21 cellular contexts compared by ENCODE assay signal in the genomic region with DNA sequence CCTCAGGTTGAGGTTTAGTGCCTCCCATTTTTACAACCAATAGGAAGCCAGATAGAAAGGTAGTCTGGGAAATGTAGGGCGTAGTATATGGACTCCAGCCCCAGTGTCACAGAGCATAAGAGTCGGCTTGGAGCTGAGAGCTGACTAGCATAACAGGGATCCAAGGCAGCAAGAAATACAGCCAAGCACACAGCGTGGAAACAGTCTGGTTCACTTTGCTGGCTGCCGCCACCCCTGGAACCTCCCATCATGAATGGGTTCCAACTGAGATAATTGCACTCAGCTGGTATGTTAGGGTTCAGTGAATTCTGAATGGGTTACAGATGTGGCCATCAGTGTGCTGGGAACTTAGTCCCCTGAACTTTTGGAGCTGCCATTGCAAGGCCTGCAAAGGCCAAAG.
DNase-seq lines count a peak whose midpoint lies in the region; ATAC-seq and TF ChIP-seq lines count a peak whose summit lies in the region.
"Had no signal": no experiment of that assay in that cellular context is flagged by ENCODE, and none has a peak within 500 bp of the region (broad histone marks: within the 10 kb centered on the region; RNA-seq: fewer than 3 reads in every experiment).

No MANE protein-coding gene starts in this region.

- ATAC-seq in right cardiac atrium: peak; percentile 75 to 90
- ATAC-seq: natural killer cell treated with Interleukin-12 subunit alpha and Interleukin-12 subunit beta and Interleukin-15 and Interleukin-18, amount 100 ng/mL, for 72 hours; stimulated activated effector memory CD8-positive, alpha-beta T cell treated with anti-CD3 and anti-CD28 coated beads, Interleukin-12 subunit alpha, Interleukin-12 subunit beta, amount 100 ng/mL, for 72 hours had no signal

- peak; percentile 24 for DNase-seq in NCI-H146 (lab: John Stamatoyannopoulos, UW)
- no peak for DNase-seq in NCI-H146 treated with DMSO at 0.1 percent for 48 hours (lab: John Stamatoyannopoulos, UW; ENCODE audit: unreplicated experiment)
- DNase-seq in RPMI7951 (ENCODE audit: low read depth): peak; percentile 58
- DNase-seq in right cardiac atrium: peak; percentile 38 to 71 (median 67)
- peak; percentile 62 for DNase-seq in testis
- DNase-seq in NCI-H526 (lab: John Stamatoyannopoulos, UW): no peak
- DNase-seq in spleen: no peak
- DNase-seq in activated naive CD4-positive, alpha-beta T cell treated with anti-CD3 and anti-CD28 coated beads for 36 hours: no peak
- DNase-seq: activated CD4-positive, alpha-beta T cell treated with anti-CD3 and anti-CD28 coated beads for 1 hour; Caco-2; GOT3; hippocampal formation; NCI-H1092 treated with DMSO at 0.1 percent for 48 hours; NCI-H774; T-helper 2 cell had no signal

- H3K27ac ChIP-seq in right cardiac atrium (ENCODE audit: low read length) (no peak overlapping the region), testis (peak overlapping the region in 1 of 2 donors; percentile 41), spleen (no peak overlapping the region)
- H3K27ac ChIP-seq: epithelial cell of prostate had no signal

- H3K27me3 ChIP-seq in right cardiac atrium (ENCODE audit: control insufficient read depth, insufficient read depth) (no peaks in the 10 kb centered on the region), testis (no peaks in the 10 kb centered on the region), spleen (replicated peaks in 1 of 7) (no peaks in the 10 kb centered on the region)

- H3K36me3 Mint-ChIP-seq in activated naive CD4-positive, alpha-beta T cell treated with anti-CD3 and anti-CD28 coated beads for 36 hours (ENCODE audit: low read depth): peaks cover 9% of the 10 kb centered on the region
- H3K36me3 Mint-ChIP-seq: activated naive CD8-positive, alpha-beta T cell; natural killer cell treated with Interleukin-12 subunit alpha and Interleukin-12 subunit beta and Interleukin-15 and Interleukin-18, amount 100 ng/mL, for 72 hours had no signal

- WGBS in right cardiac atrium: 49% methylated on average over 4 of the region's 4 CpGs
- WGBS in testis, 2 donors: 58 to 62% methylated on average over 4 of the region's 4 CpGs
- WGBS in spleen, 5 donors: 71 to 94% (median 81%) methylated on average over 4 of the region's 4 CpGs

- no peaks in the 10 kb centered on the region for H3K9me3 ChIP-seq in right cardiac atrium (ENCODE audit: control insufficient read depth, low read length)
- no peaks in the 10 kb centered on the region for H3K9me3 ChIP-seq in testis
- H3K9me3 ChIP-seq in spleen: no peaks in the 10 kb centered on the region
- H3K9me3 ChIP-seq: Caco-2 had no signal

- no peaks in the 10 kb centered on the region for H3K4me1 ChIP-seq in right cardiac atrium (ENCODE audit: control insufficient read depth, insufficient read depth, low read length)
- H3K4me1 ChIP-seq in testis: peaks cover 4% of the 10 kb centered on the region
- H3K4me1 ChIP-seq in spleen: peaks cover 10 to 33% (median 22%) of the 10 kb centered on the region in 6 donors
- H3K4me1 ChIP-seq: Caco-2 had no signal

- peaks cover 39% of the 10 kb centered on the region for H3K4me1 Mint-ChIP-seq in activated naive CD4-positive, alpha-beta T cell treated with anti-CD3 and anti-CD28 coated beads for 36 hours (ENCODE audit: low read depth)

- H3K27ac Mint-ChIP-seq in activated naive CD4-positive, alpha-beta T cell treated with anti-CD3 and anti-CD28 coated beads for 36 hours: no peak overlapping the region
- H3K27ac Mint-ChIP-seq: activated naive CD8-positive, alpha-beta T cell; natural killer cell treated with Interleukin-12 subunit alpha and Interleukin-12 subunit beta and Interleukin-15 and Interleukin-18, amount 100 ng/mL, for 72 hours had no signal

- TF ChIP-seq POLR2A in testis (IDR thresholded peaks at IDR 0.05) (no peak), spleen (IDR thresholded peaks at IDR 0.05) (no peak)

- no peak overlapping the region for H3K4me3 ChIP-seq in right cardiac atrium (ENCODE audit: low read length)
- H3K4me3 ChIP-seq in testis: no peak overlapping the region
- H3K4me3 ChIP-seq in spleen: no peak overlapping the region
- H3K4me3 ChIP-seq: lung had no signal

- H3K36me3 ChIP-seq in testis (ENCODE audit: low read depth, missing control alignments) (no peaks in the 10 kb centered on the region), spleen (peaks cover 0 to 37% (median 3%) of the 10 kb centered on the region in 6 donors)

- TF ChIP-seq CTCF in testis (IDR thresholded peaks at IDR 0.05) (no peak), spleen (IDR thresholded peaks at IDR 0.05 in 8 of 11, conservative IDR thresholded peaks at IDR 0.05 in 3 of 11) (peak in 1 of 11 experiments; percentile 9)

- intact Hi-C loops in right cardiac atrium (cut with DNase I): loop anchor here (5.0 to 10.0 kb wide), 2 partner anchors 406 to 656 kb away; no protein-coding TSS in a partner anchor
- intact Hi-C loops in testis (cut with DNase I; ENCODE audit: low total_unique reads): loop anchor here (5.0 kb wide), 1 partner anchor 406 kb away; no protein-coding TSS in a partner anchor
- intact Hi-C loops in spleen (cut with DNase I; ENCODE audit: low total_unique reads): loop anchor here (5.0 kb wide), 1 partner anchor 649 kb away; no protein-coding TSS in a partner anchor
- intact Hi-C loops in activated naive CD4-positive, alpha-beta T cell treated with anti-CD3 and anti-CD28 coated beads for 36 hours (cut with micrococcal nuclease): loop anchor here (5.0 kb wide), 1 partner anchor 146 kb away; no protein-coding TSS in a partner anchor

- no peaks in the 10 kb centered on the region for H3K9me3 Mint-ChIP-seq in activated naive CD4-positive, alpha-beta T cell treated with anti-CD3 and anti-CD28 coated beads for 36 hours
- H3K9me3 Mint-ChIP-seq: central memory CD8-positive, alpha-beta T cell; natural killer cell treated with Interleukin-12 subunit alpha and Interleukin-12 subunit beta and Interleukin-15 and Interleukin-18, amount 100 ng/mL, for 72 hours; stimulated activated effector memory CD8-positive, alpha-beta T cell treated with anti-CD3 and anti-CD28 coated beads, Interleukin-12 subunit alpha, Interleukin-12 subunit beta, amount 100 ng/mL, for 72 hours had no signal

- H3K27me3 Mint-ChIP-seq in activated naive CD4-positive, alpha-beta T cell treated with anti-CD3 and anti-CD28 coated beads for 36 hours (ENCODE audit: low read depth): no peaks in the 10 kb centered on the region
- H3K27me3 Mint-ChIP-seq: activated naive CD8-positive, alpha-beta T cell; central memory CD8-positive, alpha-beta T cell; natural killer cell treated with Interleukin-12 subunit alpha and Interleukin-12 subunit beta and Interleukin-15 and Interleukin-18, amount 100 ng/mL, for 72 hours had no signal

- CTCF ChIA-PET in activated naive CD4-positive, alpha-beta T cell treated with anti-CD3 and anti-CD28 coated beads for 36 hours (lab: Charles Lee): interaction anchor here (0.6 to 7.4 kb wide), 9 partner anchors 9 to 607 kb away, joined by 3 to 85 read pairs (median 3); no protein-coding TSS in a partner anchor

- no peak overlapping the region for H3K4me3 Mint-ChIP-seq in activated naive CD4-positive, alpha-beta T cell treated with anti-CD3 and anti-CD28 coated beads for 36 hours
- H3K4me3 Mint-ChIP-seq: activated naive CD8-positive, alpha-beta T cell; central memory CD8-positive, alpha-beta T cell; natural killer cell treated with Interleukin-12 subunit alpha and Interleukin-12 subunit beta and Interleukin-15 and Interleukin-18, amount 100 ng/mL, for 72 hours; stimulated activated effector memory CD8-positive, alpha-beta T cell treated with anti-CD3 and anti-CD28 coated beads, Interleukin-12 subunit alpha, Interleukin-12 subunit beta, amount 100 ng/mL, for 72 hours had no signal

Comparison
In these comparisons a context has a peak if more than half of its experiments do, and no peak if none do; other contexts are left out.
1. DNase-seq: peak in NCI-H146 (single experiment), RPMI7951 (single experiment), right cardiac atrium (3 of 3) and testis (single experiment); none in NCI-H146 treated with DMSO at 0.1 percent for 48 hours (single experiment), NCI-H526 (0 of 2), spleen (single experiment) and activated naive CD4-positive, alpha-beta T cell treated with anti-CD3 and anti-CD28 coated beads for 36 hours (single experiment).